8 cellular contexts compared by ENCODE assay signal in the genomic region with DNA sequence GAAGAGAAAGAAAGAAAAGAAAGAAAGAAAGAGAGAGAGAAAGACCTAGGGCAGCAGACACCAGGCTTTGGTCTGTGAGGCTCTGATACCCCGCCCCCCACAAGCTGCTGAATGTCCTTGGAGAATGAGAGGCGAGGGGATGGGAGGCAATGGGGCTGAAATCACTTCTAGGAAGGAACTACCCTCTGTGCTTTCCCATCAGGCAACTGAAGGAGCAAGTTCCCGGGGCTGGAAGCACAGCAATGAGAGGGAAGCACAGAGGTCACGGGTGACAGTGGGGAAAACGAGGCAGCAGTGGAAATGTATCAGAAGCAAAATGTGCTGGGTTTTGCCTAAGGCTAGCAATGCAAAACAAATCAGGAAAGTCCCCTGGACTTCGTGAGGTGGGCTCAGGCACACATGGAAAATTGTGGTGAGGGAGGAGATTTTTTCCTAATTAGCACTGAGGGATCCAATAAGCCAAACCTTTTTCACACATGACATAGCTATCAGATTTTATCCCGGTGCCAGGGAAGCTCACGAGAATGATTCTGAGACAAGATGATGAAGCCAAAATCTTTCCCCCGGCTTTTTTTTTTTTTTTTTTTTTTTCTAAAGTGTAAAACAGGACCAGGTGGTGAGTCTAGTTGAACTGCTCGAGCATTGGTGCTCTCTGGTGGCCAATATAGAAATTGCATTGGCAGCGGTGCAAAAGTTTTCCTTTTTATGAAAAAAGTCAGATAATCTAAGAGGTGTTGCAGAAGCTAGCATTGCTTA. TPM values are rescaled to one million over a fixed set of nuclear protein-coding genes. Genes with fewer than 3 reads are reported as not detected.
A peak's percentile ranks its signal among the peaks of the same experiment; 100 is the strongest.
DNase-seq lines count a peak whose midpoint lies in the region; ATAC-seq and TF ChIP-seq lines count a peak whose summit lies in the region.

No MANE protein-coding gene starts in this region.

- H3K18ac ChIP-seq in neuronal stem cell (ENCODE audit: low read length) = no peak overlapping the region

- H3K4me2 ChIP-seq in PC-3 (ENCODE audit: low read length) = peak overlapping the region; percentile 41
- peak overlapping the region; percentile 42 for H3K4me2 ChIP-seq in neuronal stem cell (ENCODE audit: insufficient read depth, low read length, poor library complexity, severe bottlenecking)

- no CpG with 5 or more reads among the region's 11 CpGs for WGBS in neuronal stem cell (ENCODE audit: extremely low coverage in 2 of 2, insufficient read length in 2 of 2, insufficient replicate concordance in 1 of 2), 2 donors

- peak; percentile 95 for TF ChIP-seq CTCF in PC-3 (conservative IDR thresholded peaks at IDR 0.05; ENCODE audit: low read depth, low read length)
- TF ChIP-seq CTCF in fibroblast of pulmonary artery (IDR thresholded peaks at IDR 0.05; ENCODE audit: low read length, missing control alignments) = peak; percentile 75

- H3K14ac ChIP-seq in neuronal stem cell (ENCODE audit: low read length) = no peak overlapping the region

- no peaks in the 10 kb centered on the region for H3K27me3 ChIP-seq in CD8-positive, alpha-beta memory T cell (ENCODE audit: insufficient read depth, low read length, poor library complexity, severe bottlenecking)
- H3K27me3 ChIP-seq in PC-3 (ENCODE audit: low read length) (no peaks in the 10 kb centered on the region), neuronal stem cell (ENCODE audit: control insufficient read depth in 3 of 3, insufficient read depth in 3 of 3, low read depth in 1 of 3, low read length in 3 of 3) (no peaks in the 10 kb centered on the region)

- no peaks in the 10 kb centered on the region for H3K9me3 ChIP-seq in CD8-positive, alpha-beta memory T cell (ENCODE audit: low read length)
- no peaks in the 10 kb centered on the region for H3K9me3 ChIP-seq in PC-3 (ENCODE audit: low read length)
- H3K9me3 ChIP-seq in neuronal stem cell (replicated peaks in 1 of 2; ENCODE audit: control insufficient read depth in 2 of 2, insufficient read depth in 1 of 2, low read depth in 1 of 2, low read length in 2 of 2) = peaks cover 6 to 10% of the 10 kb centered on the region in 2 donors

- peak; percentile 42 to 76 (median 55) for DNase-seq in CD8-positive, alpha-beta memory T cell
- DNase-seq in HS-5 (ENCODE audit: low read depth) (peak; percentile 95), PC-3 (peak; percentile 93), activated T-helper 1 cell treated with Interleukin-2 at 50 U/mL for 16 hours (ENCODE audit: low read depth) (peak; percentile 29), fibroblast of pulmonary artery (ENCODE audit: low read depth) (peak; percentile 79), neuronal stem cell (ENCODE audit: low spot score) (peak; percentile 53), superior temporal gyrus (ENCODE audit: extremely low spot score) (peak; percentile 92)

- H3K27ac ChIP-seq in CD8-positive, alpha-beta memory T cell (ENCODE audit: low read depth, low read length) = no peak overlapping the region
- H3K27ac ChIP-seq in PC-3 (ENCODE audit: low read length) = no peak overlapping the region
- no peak overlapping the region for H3K27ac ChIP-seq in neuronal stem cell (replicated peaks; ENCODE audit: low read length)

- H3K9ac ChIP-seq in PC-3 (ENCODE audit: low read length) (no peak overlapping the region), neuronal stem cell (ENCODE audit: low read depth, low read length, poor library complexity) (no peak overlapping the region)

- H4K91ac ChIP-seq in neuronal stem cell (ENCODE audit: low read depth, low read length, poor library complexity) = no peak overlapping the region

- H2BK15ac ChIP-seq in neuronal stem cell (ENCODE audit: low read length) = no peak overlapping the region

- BruUV-seq in PC-3 (replicated peaks; lab: Mats Ljungman, UMichigan) = no TSS peak

- POLR2A ChIA-PET in CD8-positive, alpha-beta memory T cell (lab: Charles Lee) = interaction anchor here (0.6 to 2.0 kb wide), 3 partner anchors 116 to 247 kb away, joined by 4 to 11 read pairs (median 5); no protein-coding TSS in a partner anchor
- POLR2A ChIA-PET in PC-3 (lab: Charles Lee; ENCODE audit: unreplicated experiment) = interaction anchor here (0.6 kb wide), 1 partner anchor 11 kb away, joined by 29 read pairs; no protein-coding TSS in a partner anchor

- H3K4me3 ChIP-seq in CD8-positive, alpha-beta memory T cell (ENCODE audit: low read length) = no peak overlapping the region
- H3K4me3 ChIP-seq in PC-3 (ENCODE audit: low read length) (peak overlapping the region; percentile 13; the same call in 1 of the 2 replicates), fibroblast of pulmonary artery (replicated peaks; ENCODE audit: low read depth, low read length) (no peak overlapping the region), neuronal stem cell (ENCODE audit: low read length in 2 of 2) (peak overlapping the region in 1 of 2 donors; percentile 15)

- peaks cover 0 to 2% (median 0%) of the 10 kb centered on the region in 5 donors for H3K9me3 Mint-ChIP-seq in CD8-positive, alpha-beta memory T cell

- no peak overlapping the region for H3K23ac ChIP-seq in neuronal stem cell (ENCODE audit: low read depth, low read length, poor library complexity)

- no peak overlapping the region for H3K4ac ChIP-seq in neuronal stem cell (ENCODE audit: low read length)

- ATAC-seq in PC-3 (peak; percentile 50), HG03196 (IDR thresholded peaks at IDR 0.05; ENCODE audit: unreplicated experiment) (no peak)

- H2BK12ac ChIP-seq in neuronal stem cell (ENCODE audit: low read length) = no peak overlapping the region

- H3K27me3 Mint-ChIP-seq in CD8-positive, alpha-beta memory T cell = peaks cover 0 to 1% of the 10 kb centered on the region in 2 donors

- H3K9me2 ChIP-seq in PC-3 (replicated peaks; ENCODE audit: low read length) = no peaks in the 10 kb centered on the region

- H3K4me3 Mint-ChIP-seq in CD8-positive, alpha-beta memory T cell = peak overlapping the region in 1 of 7 donors; percentile 81

- no peaks in the 10 kb centered on the region for H3F3A ChIP-seq in PC-3 (ENCODE audit: low read length, unreplicated experiment)

- no peaks in the 10 kb centered on the region for H3K36me3 Mint-ChIP-seq in CD8-positive, alpha-beta memory T cell

- H2BK5ac ChIP-seq in neuronal stem cell (ENCODE audit: low read length) = no peak overlapping the region

- no peaks in the 10 kb centered on the region for H3K79me1 ChIP-seq in neuronal stem cell (ENCODE audit: low read depth, low read length)

- H3K4me1 Mint-ChIP-seq in CD8-positive, alpha-beta memory T cell = peaks cover 7 to 12% (median 10%) of the 10 kb centered on the region in 3 donors

- no peaks in the 10 kb centered on the region for H4K20me1 ChIP-seq in PC-3 (ENCODE audit: low read length)

- intact Hi-C loops in PC-3 (cut with micrococcal nuclease) = loop anchor here (1.0 kb wide), 1 partner anchor 247 kb away; no protein-coding TSS in a partner anchor

- CTCF ChIA-PET in CD8-positive, alpha-beta memory T cell (lab: Charles Lee) = interaction anchor here (0.6 to 10.7 kb wide), 31 partner anchors 9 to 269 kb away, joined by 3 to 156 read pairs (median 4); a partner anchor contains a TSS
- CTCF ChIA-PET in PC-3 (lab: Charles Lee) = interaction anchor here (0.6 to 3.2 kb wide), 9 partner anchors 25 to 1547 kb away, joined by 3 to 70 read pairs (median 14); no protein-coding TSS in a partner anchor

- H3K79me2 ChIP-seq in PC-3 (ENCODE audit: low read length) = no peaks in the 10 kb centered on the region

- no peaks in the 10 kb centered on the region for H3K4me1 ChIP-seq in CD8-positive, alpha-beta memory T cell (ENCODE audit: insufficient read depth, low read length)
- H3K4me1 ChIP-seq in PC-3 (ENCODE audit: insufficient read depth, low read length) = peaks cover 9% of the 10 kb centered on the region
- peaks cover 5 to 9% of the 10 kb centered on the region in 2 donors for H3K4me1 ChIP-seq in neuronal stem cell (ENCODE audit: control insufficient read depth in 2 of 2, insufficient read depth in 1 of 2, low read depth in 1 of 2, low read length in 2 of 2)

- H2BK120ac ChIP-seq in neuronal stem cell (ENCODE audit: low read depth, low read length) = no peak overlapping the region

- H3K36me3 ChIP-seq in CD8-positive, alpha-beta memory T cell (ENCODE audit: insufficient read depth, low read length) = no peaks in the 10 kb centered on the region
- no peaks in the 10 kb centered on the region for H3K36me3 ChIP-seq in PC-3 (ENCODE audit: low read depth, low read length)
- H3K36me3 ChIP-seq in neuronal stem cell (replicated peaks in 1 of 2; ENCODE audit: control insufficient read depth in 2 of 2, insufficient read depth in 2 of 2, low read length in 2 of 2) = no peaks in the 10 kb centered on the region

- H4K8ac ChIP-seq in neuronal stem cell (ENCODE audit: low read depth, low read length) = no peak overlapping the region

- H2AK5ac ChIP-seq in neuronal stem cell (ENCODE audit: low read depth, low read length) = no peak overlapping the region

- peak overlapping the region in 1 of 8 donors; percentile 14 for H3K27ac Mint-ChIP-seq in CD8-positive, alpha-beta memory T cell

- H2AFZ ChIP-seq in PC-3 (ENCODE audit: low read length) (peak overlapping the region; percentile 73), neuronal stem cell (ENCODE audit: low read length) (peak overlapping the region; percentile 89)

RNA-seq across cellular contexts. Expression of a gene that starts 16.8 kb away (rescaled TPM):
- total RNA-seq in CD8-positive, alpha-beta memory T cell = 10 to 100 TPM; 36.6 to 37.6 TPM
- 9.5 TPM for polyA plus RNA-seq in CD8-positive, alpha-beta memory T cell
- total RNA-seq in PC-3 (2014; rRNA removed) = 33.5 and 35.9 TPM in 2 replicates
- 4.5 TPM for polyA plus RNA-seq in neuronal stem cell (2013, experiment 1 of 2)
- 4.9 TPM for polyA plus RNA-seq in neuronal stem cell (2013, experiment 2 of 2)

Comparison
In these comparisons a context has a peak if more than half of its experiments do, and no peak if none do; other contexts are left out.
1. DNase-seq: peak in every context shown above with its lines; median percentile 95 in HS-5; 93 in PC-3; 92 in superior temporal gyrus; 79 in fibroblast of pulmonary artery; 55 in CD8-positive, alpha-beta memory T cell; 53 in neuronal stem cell; 29 in activated T-helper 1 cell treated with Interleukin-2 at 50 U/mL for 16 hours.